Comparison of ENCODE assay signal across 1 cellular context in the genomic region with DNA sequence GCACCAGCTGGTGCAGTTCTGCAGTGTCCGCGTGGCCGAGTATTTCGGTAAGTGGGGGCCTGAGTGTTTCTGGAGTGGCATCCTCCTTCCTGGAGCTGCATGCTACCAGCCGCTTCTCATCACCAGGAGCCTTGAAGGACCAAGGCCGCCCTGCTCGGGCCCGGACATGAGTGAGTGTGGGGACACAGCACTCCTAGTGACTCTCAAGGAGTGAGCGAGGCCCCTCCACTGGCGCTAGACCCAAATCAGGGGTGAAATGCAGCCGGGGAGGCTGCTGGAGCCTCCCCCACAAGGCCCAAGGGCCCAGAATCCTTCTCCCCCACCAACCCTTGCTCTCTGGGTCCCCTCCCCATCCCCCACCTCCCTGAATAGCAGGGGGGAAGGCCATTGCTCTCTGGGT.
TF ChIP-seq lines count a peak whose summit lies in the region.

No MANE protein-coding gene starts in this region.

TF ChIP-seq in IMR-90, 13 proteins besides CTCF, POLR2A, EP300 and RAD21 (continued from another document):
- TF ChIP-seq CEBPB (IDR thresholded peaks at IDR 0.05; ENCODE audit: low read depth, low read length) (no peak), USF2 (IDR thresholded peaks at IDR 0.05; ENCODE audit: low read depth, low read length) (no peak), MAZ (IDR thresholded peaks at IDR 0.05; ENCODE audit: borderline replicate concordance, low read depth, low read length) (no peak), ELK1 (IDR thresholded peaks at IDR 0.05; ENCODE audit: borderline replicate concordance, low read depth, low read length) (no peak), RCOR1 (IDR thresholded peaks at IDR 0.05; ENCODE audit: insufficient replicate concordance, low read length) (no peak), RFX5 (IDR thresholded peaks at IDR 0.05; ENCODE audit: low read depth, low read length) (no peak), FOS (IDR thresholded peaks at IDR 0.05; ENCODE audit: low read depth, low read length) (no peak), SMC3 (IDR thresholded peaks at IDR 0.05; ENCODE audit: low read depth, low read length) (no peak)
